15 cellular contexts compared by ENCODE assay signal in genomic region chr12:13124661-13125505, GRCh38. TPM values are rescaled to one million over a fixed set of nuclear protein-coding genes. Genes with fewer than 3 reads are reported as not detected.
DNase-seq lines count a peak whose midpoint lies in the region; ATAC-seq and TF ChIP-seq lines count a peak whose summit lies in the region.
"Had no signal": no experiment of that assay in that cellular context is flagged by ENCODE, and none has a peak within 500 bp of the region (broad histone marks: within the 10 kb centered on the region; RNA-seq: fewer than 3 reads in every experiment).

No MANE protein-coding gene starts in this region.

- H3K4me1 ChIP-seq in Caco-2 (peaks cover 53% of the 10 kb centered on the region), mesenchymal stem cell (ENCODE audit: control insufficient read depth, insufficient read depth, low read depth, low read length) (peaks cover 2% of the 10 kb centered on the region)

- no peaks in the 10 kb centered on the region for H3K9me3 Mint-ChIP-seq in Caco-2 (ENCODE audit: unreplicated experiment)
- no peaks in the 10 kb centered on the region for H3K9me3 Mint-ChIP-seq in dendritic cell treated with granulocyte-macrophage colony-stimulating factor and Interleukin-4, amounts not matched to agents 40 ng/mL and 50 ng/mL, for 4 days
- H3K9me3 Mint-ChIP-seq: activated CD4-positive, alpha-beta memory T cell treated with anti-CD3 and anti-CD28 coated beads, Interleukin-2, amount 10 ng/mL, durations not matched to agents 7 days and 5 days; CD8-positive, alpha-beta memory T cell; IgD-negative memory B cell had no signal

- CTCF ChIA-PET in Caco-2 (lab: Charles Lee), result interaction anchor here (0.8 to 1.6 kb wide), 6 partner anchors 23 to 138 kb away, joined by 3 to 5 read pairs (median 4); no protein-coding TSS in a partner anchor

- no peaks in the 10 kb centered on the region for H3K79me1 ChIP-seq in mesenchymal stem cell (replicated peaks; ENCODE audit: low read length, poor library complexity, severe bottlenecking)

- H2BK120ac ChIP-seq in mesenchymal stem cell (ENCODE audit: low read depth, low read length), result no peak overlapping the region

- H3K23ac ChIP-seq in mesenchymal stem cell (ENCODE audit: low read length in 2 of 2), result no peak overlapping the region

- no peak overlapping the region for H2AK5ac ChIP-seq in mesenchymal stem cell (ENCODE audit: low read length, severe bottlenecking)

- no peak overlapping the region for H3K4ac ChIP-seq in mesenchymal stem cell (ENCODE audit: low read depth in 1 of 2, low read length in 2 of 2)

- peak overlapping the region in 1 of 2 experiments; percentile 63 for H3K18ac ChIP-seq in mesenchymal stem cell (ENCODE audit: low read depth in 1 of 2, low read length in 2 of 2)

- no peak overlapping the region for H2BK12ac ChIP-seq in mesenchymal stem cell (ENCODE audit: low read length in 2 of 2)

- 54% methylated on average over 7 of the region's 7 CpGs for WGBS in mesenchymal stem cell

- ATAC-seq in HG03521 (IDR thresholded peaks at IDR 0.05; ENCODE audit: unreplicated experiment) (no peak), HG03432 (IDR thresholded peaks at IDR 0.05; ENCODE audit: unreplicated experiment) (no peak)
- ATAC-seq: esophagus mucosa had no signal

- no peak overlapping the region for H2BK5ac ChIP-seq in mesenchymal stem cell (ENCODE audit: low read depth, low read length, poor library complexity, severe bottlenecking)

- H3K4me2 ChIP-seq in mesenchymal stem cell (ENCODE audit: low read length, poor library complexity, severe bottlenecking), result no peak overlapping the region

- H3K9ac ChIP-seq in mesenchymal stem cell (ENCODE audit: low read length), result no peak overlapping the region

- POLR2A ChIA-PET in Caco-2 (lab: Charles Lee), result interaction anchor here (0.5 to 0.7 kb wide), 3 partner anchors 13 to 228 kb away, joined by 3 to 9 read pairs (median 4); no protein-coding TSS in a partner anchor

- H3K4me3 ChIP-seq in Caco-2 (ENCODE audit: low read depth, low read length) (no peak overlapping the region), mesenchymal stem cell (ENCODE audit: insufficient read depth in 1 of 2, low read depth in 1 of 2, low read length in 2 of 2) (no peak overlapping the region)

- H4K91ac ChIP-seq in mesenchymal stem cell (ENCODE audit: low read length), result no peak overlapping the region

- intact Hi-C loops in Caco-2 (cut with micrococcal nuclease; ENCODE audit: unreplicated experiment), result no loop called here
- intact Hi-C loops in dendritic cell treated with granulocyte-macrophage colony-stimulating factor and Interleukin-4, amounts not matched to agents 40 ng/mL and 50 ng/mL, for 4 days (cut with micrococcal nuclease), result no loop called here

- no peaks in the 10 kb centered on the region for H3K9me3 ChIP-seq in Caco-2
- no peaks in the 10 kb centered on the region for H3K9me3 ChIP-seq in mesenchymal stem cell (ENCODE audit: control insufficient read depth, low read length)

- no peaks in the 10 kb centered on the region for H3K36me3 ChIP-seq in Caco-2 (ENCODE audit: control insufficient read depth, insufficient read depth, low read length)
- no peaks in the 10 kb centered on the region for H3K36me3 ChIP-seq in mesenchymal stem cell (ENCODE audit: control insufficient read depth in 1 of 2, insufficient read depth in 2 of 2, low read depth in 1 of 2, low read length in 2 of 2)

- no peaks in the 10 kb centered on the region for H3K36me3 Mint-ChIP-seq in Caco-2 (ENCODE audit: insufficient read depth, unreplicated experiment)
- H3K36me3 Mint-ChIP-seq in dendritic cell treated with granulocyte-macrophage colony-stimulating factor and Interleukin-4, amounts not matched to agents 40 ng/mL and 50 ng/mL, for 4 days (ENCODE audit: low read depth), result no peaks in the 10 kb centered on the region
- H3K36me3 Mint-ChIP-seq: CD8-positive, alpha-beta memory T cell; IgD-negative memory B cell had no signal

- H3K27me3 ChIP-seq in Caco-2 (replicated peaks; ENCODE audit: control insufficient read depth, insufficient read depth, low read length) (no peaks in the 10 kb centered on the region), mesenchymal stem cell (ENCODE audit: control insufficient read depth in 1 of 2, insufficient read depth in 1 of 2, low read length in 2 of 2) (no peaks in the 10 kb centered on the region)

- TSS peak; percentile 32 for BruUV-seq in Caco-2 (replicated peaks; lab: Mats Ljungman, UMichigan)

- no peak for TF ChIP-seq CTCF in Caco-2 (IDR thresholded peaks at IDR 0.05; ENCODE audit: insufficient read depth in 1 of 2, low read depth in 1 of 2, low read length in 1 of 2, severe bottlenecking in 1 of 2, unreplicated experiment in 1 of 2)

- H3K27me3 Mint-ChIP-seq in Caco-2 (ENCODE audit: insufficient read depth, unreplicated experiment), result no peaks in the 10 kb centered on the region
- peaks cover 10% of the 10 kb centered on the region for H3K27me3 Mint-ChIP-seq in dendritic cell treated with granulocyte-macrophage colony-stimulating factor and Interleukin-4, amounts not matched to agents 40 ng/mL and 50 ng/mL, for 4 days

- no peak overlapping the region for H3K27ac ChIP-seq in mesenchymal stem cell (ENCODE audit: low read length, poor library complexity, severe bottlenecking)

- H3K14ac ChIP-seq in mesenchymal stem cell (ENCODE audit: low read length in 2 of 2), result no peak overlapping the region

- peak overlapping the region; percentile 27 for H3K27ac Mint-ChIP-seq in Caco-2 (ENCODE audit: unreplicated experiment)
- peak overlapping the region; percentile 21 for H3K27ac Mint-ChIP-seq in dendritic cell treated with granulocyte-macrophage colony-stimulating factor and Interleukin-4, amounts not matched to agents 40 ng/mL and 50 ng/mL, for 4 days
- H3K27ac Mint-ChIP-seq: activated CD4-positive, alpha-beta memory T cell treated with anti-CD3 and anti-CD28 coated beads, Interleukin-2, amount 10 ng/mL, durations not matched to agents 7 days and 5 days; CD8-positive, alpha-beta memory T cell; IgD-negative memory B cell had no signal

- no peak overlapping the region for H4K8ac ChIP-seq in mesenchymal stem cell (ENCODE audit: low read length)

- peaks cover 24% of the 10 kb centered on the region for H3K4me1 Mint-ChIP-seq in Caco-2 (ENCODE audit: low read depth, unreplicated experiment)
- H3K4me1 Mint-ChIP-seq in dendritic cell treated with granulocyte-macrophage colony-stimulating factor and Interleukin-4, amounts not matched to agents 40 ng/mL and 50 ng/mL, for 4 days (ENCODE audit: low read depth), result peaks cover 43% of the 10 kb centered on the region
- H3K4me1 Mint-ChIP-seq: CD8-positive, alpha-beta memory T cell had no signal

- H3K4me3 Mint-ChIP-seq in Caco-2 (ENCODE audit: unreplicated experiment), result peak overlapping the region; percentile 3
- no peak overlapping the region for H3K4me3 Mint-ChIP-seq in dendritic cell treated with granulocyte-macrophage colony-stimulating factor and Interleukin-4, amounts not matched to agents 40 ng/mL and 50 ng/mL, for 4 days
- H3K4me3 Mint-ChIP-seq: activated CD4-positive, alpha-beta memory T cell treated with anti-CD3 and anti-CD28 coated beads, Interleukin-2, amount 10 ng/mL, durations not matched to agents 7 days and 5 days; CD8-positive, alpha-beta memory T cell; IgD-negative memory B cell had no signal

- no peak overlapping the region for H2BK15ac ChIP-seq in mesenchymal stem cell (ENCODE audit: low read depth, poor library complexity, severe bottlenecking)

- H2AFZ ChIP-seq in mesenchymal stem cell (ENCODE audit: low read depth, low read length), result no peak overlapping the region

- peak; percentile 55 to 62 for DNase-seq in Caco-2
- peak; percentile 94 for DNase-seq in LHCN-M2 (ENCODE audit: low read depth)
- peak; percentile 68 for DNase-seq in mesenchymal stem cell
- DNase-seq in SHP77 treated with DMSO at 0.1 percent for 48 hours (lab: John Stamatoyannopoulos, UW), result no peak
- DNase-seq in NCI-H2227 treated with DMSO at 0.1 percent for 48 hours (lab: John Stamatoyannopoulos, UW), result no peak
- DNase-seq: activated CD4-positive, alpha-beta memory T cell treated with anti-CD3 and anti-CD28 coated beads, Interleukin-2, amount 10 ng/mL, durations not matched to agents 7 days and 5 days; CD8-positive, alpha-beta memory T cell; retina had no signal

RNA-seq across cellular contexts. Expression of gene GSG1, which starts 21.4 kb away (rescaled TPM):
- total RNA-seq in Caco-2 (2022) (not detected in 2 replicates), LHCN-M2 (2014; rRNA removed) (6.7 and 9.0 TPM in 2 replicates)
- 8.0 TPM for polyA plus RNA-seq in LHCN-M2 (2012)
- polyA plus RNA-seq in mesenchymal stem cell (2013, experiment 1 of 2), result 0.04 TPM
- polyA plus RNA-seq in mesenchymal stem cell (2013, experiment 2 of 2), result not detected
- total RNA-seq: activated CD4-positive, alpha-beta memory T cell treated with anti-CD3 and anti-CD28 coated beads, Interleukin-2, amount 10 ng/mL, durations not matched to agents 7 days and 5 days; CD8-positive, alpha-beta memory T cell; esophagus mucosa; liver had no signal
- polyA plus RNA-seq: CD8-positive, alpha-beta memory T cell; IgD-negative memory B cell; liver; urinary bladder had no signal

Comparison
In these comparisons a context has a peak if more than half of its experiments do, and no peak if none do; other contexts are left out.
1. DNase-seq: peak in Caco-2 (2 of 2), LHCN-M2 (single experiment) and mesenchymal stem cell (single experiment); none in SHP77 treated with DMSO at 0.1 percent for 48 hours (single experiment) and NCI-H2227 treated with DMSO at 0.1 percent for 48 hours (single experiment).